ENCODE assay signal across 1 cellular context in the genomic region with DNA sequence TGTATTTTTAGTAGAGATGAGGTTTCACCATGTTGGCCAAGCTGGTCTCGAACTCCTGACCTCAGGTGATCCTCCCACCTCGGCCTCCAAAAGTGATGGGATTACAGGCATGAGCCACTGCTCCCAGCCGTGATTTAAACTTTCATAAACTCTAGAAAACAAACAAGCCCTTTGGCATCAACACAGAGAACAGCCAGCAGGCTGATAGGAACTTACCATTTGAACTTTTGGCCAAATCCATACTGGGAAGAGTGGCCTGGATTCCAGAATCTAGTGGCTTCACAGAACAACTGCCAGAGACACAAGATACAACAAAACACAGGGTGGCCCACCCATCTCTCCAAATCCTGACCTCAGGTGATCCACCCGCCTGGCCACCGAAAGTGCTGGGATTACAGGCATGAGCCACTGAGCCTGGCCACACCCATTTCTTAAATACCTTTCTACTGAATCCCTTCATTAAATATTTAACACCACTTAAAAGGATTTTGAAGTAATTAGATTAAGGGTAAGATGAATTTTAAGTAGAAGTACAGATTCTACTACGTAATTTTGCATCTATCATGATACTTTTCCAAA. TPM values are rescaled to one million over a fixed set of nuclear protein-coding genes. Genes with fewer than 3 reads are reported as not detected.
"Had no signal": no experiment of that assay in that cellular context is flagged by ENCODE, and none has a peak within 500 bp of the region (broad histone marks: within the 10 kb centered on the region; RNA-seq: fewer than 3 reads in every experiment).

No MANE protein-coding gene starts in this region.

RNA-seq across cellular contexts. Expression of a gene that starts 60.0 kb away (rescaled TPM):
- total RNA-seq: OCI-LY7 had no signal
